Comparison of ENCODE assay signal across 8 cellular contexts in genomic region chr20:40962733-40963504, GRCh38.
DNase-seq lines count a peak whose midpoint lies in the region; ATAC-seq and TF ChIP-seq lines count a peak whose summit lies in the region.

No MANE protein-coding gene starts in this region.

- H3K4me1 ChIP-seq in HAP-1 (no peaks in the 10 kb centered on the region), smooth muscle cell (ENCODE audit: low read depth) (no peaks in the 10 kb centered on the region)

- H3K27ac ChIP-seq in smooth muscle cell (ENCODE audit: low read depth) = no peak overlapping the region

- H3K36me3 ChIP-seq in HAP-1 (replicated peaks) (no peaks in the 10 kb centered on the region), smooth muscle cell (ENCODE audit: low read depth) (no peaks in the 10 kb centered on the region)

- ATAC-seq in GM21825 (IDR thresholded peaks at IDR 0.05; ENCODE audit: unreplicated experiment) = no peak

- no peak overlapping the region for H3K9ac ChIP-seq in smooth muscle cell (ENCODE audit: low read depth)

- WGBS in smooth muscle cell (ENCODE audit: low lambda C conversion rate) = 25% methylated on average over 21 of the region's 21 CpGs

- no peaks in the 10 kb centered on the region for H3K79me2 ChIP-seq in smooth muscle cell (ENCODE audit: low read depth)

- H3K4me2 ChIP-seq in smooth muscle cell = no peak overlapping the region

- H3K27me3 ChIP-seq in HAP-1 (ENCODE audit: low read depth) (no peaks in the 10 kb centered on the region), smooth muscle cell (ENCODE audit: low read depth) (no peaks in the 10 kb centered on the region)

- DNase-seq in DMS114 treated with DMSO at 0.1 percent for 48 hours (lab: John Stamatoyannopoulos, UW; ENCODE audit: unreplicated experiment) (peak; percentile 20), HAP-1 (ENCODE audit: low spot score in 2 of 2) (peak; percentile 39 to 81), NCI-H146 treated with DMSO at 0.1 percent for 48 hours (lab: John Stamatoyannopoulos, UW; ENCODE audit: unreplicated experiment) (peak; percentile 71), T1000 (lab: John Stamatoyannopoulos, UW) (peak; percentile 68), astrocyte of the cerebellum (ENCODE audit: low read depth) (peak; percentile 44), hypothalamus (lab: John Stamatoyannopoulos, UW) (peak in 50 of 51 donors; percentile 1 to 75 (median 34)), smooth muscle cell (lab: John Stamatoyannopoulos, UW; ENCODE audit: unreplicated experiment) (peak; percentile 29)

- H4K20me1 ChIP-seq in smooth muscle cell (ENCODE audit: low read depth) = no peaks in the 10 kb centered on the region

- no peaks in the 10 kb centered on the region for H3K9me3 ChIP-seq in HAP-1
- no peaks in the 10 kb centered on the region for H3K9me3 ChIP-seq in smooth muscle cell (replicated peaks; ENCODE audit: low read depth)

- in situ Hi-C loops in HAP-1 (cut with MboI; ENCODE audit: low sequenced_read_pairs) = loop anchor here (10.0 to 25.0 kb wide), 2 partner anchors 382 to 1701 kb away; partner anchors contain the start of gene LPIN3
- in situ Hi-C loops in astrocyte of the cerebellum (cut with HindIII; ENCODE audit: low sequenced_read_pairs) = no loop called here

- no peaks in the 10 kb centered on the region for H3F3A ChIP-seq in smooth muscle cell (ENCODE audit: low read depth)

- H3K4me3 ChIP-seq in HAP-1 (no peak overlapping the region), astrocyte of the cerebellum (ENCODE audit: low read depth, low read length) (no peak overlapping the region), smooth muscle cell (no peak overlapping the region)

- no peak overlapping the region for H2AFZ ChIP-seq in smooth muscle cell (ENCODE audit: low read depth)

- TF ChIP-seq CTCF in astrocyte of the cerebellum (IDR thresholded peaks at IDR 0.05; ENCODE audit: low read depth, low read length, missing control alignments) (peak; percentile 79), smooth muscle cell (IDR thresholded peaks at IDR 0.05; ENCODE audit: borderline replicate concordance, insufficient read depth, poor library complexity, severe bottlenecking) (peak; percentile 78)

Comparison
In these comparisons a context has a peak if more than half of its experiments do, and no peak if none do; other contexts are left out.
1. DNase-seq: peak in every context shown above with its lines; median percentile 71 in NCI-H146 treated with DMSO at 0.1 percent for 48 hours; 68 in T1000; 60 in HAP-1; 44 in astrocyte of the cerebellum; 34 in hypothalamus; 29 in smooth muscle cell; 20 in DMS114 treated with DMSO at 0.1 percent for 48 hours.